Comparison of ENCODE assay signal across 8 cellular contexts in genomic region chr12:91355150-91356006, GRCh38.
DNase-seq lines count a peak whose midpoint lies in the region; ATAC-seq, FAIRE-seq and TF ChIP-seq lines count a peak whose summit lies in the region.

No MANE protein-coding gene starts in this region.

- H3K4me1 ChIP-seq in CD4-positive, CD25-positive, alpha-beta regulatory T cell (ENCODE audit: control insufficient read depth, insufficient read depth, low read length, poor library complexity, severe bottlenecking): no peaks in the 10 kb centered on the region
- H3K4me1 ChIP-seq in endothelial cell of umbilical vein (ENCODE audit: control insufficient read depth, extremely low read depth, insufficient read depth, low read length): peaks cover 4% of the 10 kb centered on the region

- BruUV-seq in endothelial cell of umbilical vein (replicated peaks; lab: Mats Ljungman, UMichigan): no TSS peak

- H3K4me3 Mint-ChIP-seq in CD4-positive, CD25-positive, alpha-beta regulatory T cell: no peak overlapping the region
- no peak overlapping the region for H3K4me3 Mint-ChIP-seq in mesothelial cell of epicardium
- no peak overlapping the region for H3K4me3 Mint-ChIP-seq in stimulated activated naive CD8-positive, alpha-beta T cell treated with anti-CD3 and anti-CD28 coated beads, Interleukin-15, amount 100 ng/mL, for 72 hours

- peaks cover 16% of the 10 kb centered on the region for H3K27me3 Mint-ChIP-seq in CD4-positive, CD25-positive, alpha-beta regulatory T cell
- no peaks in the 10 kb centered on the region for H3K27me3 Mint-ChIP-seq in mesothelial cell of epicardium (ENCODE audit: low read depth)
- H3K27me3 Mint-ChIP-seq in stimulated activated naive CD8-positive, alpha-beta T cell treated with anti-CD3 and anti-CD28 coated beads, Interleukin-15, amount 100 ng/mL, for 72 hours: peaks cover 8% of the 10 kb centered on the region

- no peak for TF ChIP-seq POLR2A in endothelial cell of umbilical vein (IDR thresholded peaks at IDR 0.05; ENCODE audit: low read depth, low read length)

- no peaks in the 10 kb centered on the region for H3K9me1 ChIP-seq in endothelial cell of umbilical vein (replicated peaks; ENCODE audit: control insufficient read depth, extremely low read depth, insufficient read depth, low read length)

- H3K27ac Mint-ChIP-seq in CD4-positive, CD25-positive, alpha-beta regulatory T cell: no peak overlapping the region
- peak overlapping the region; percentile 39 for H3K27ac Mint-ChIP-seq in mesothelial cell of epicardium
- H3K27ac Mint-ChIP-seq in stimulated activated naive CD8-positive, alpha-beta T cell treated with anti-CD3 and anti-CD28 coated beads, Interleukin-15, amount 100 ng/mL, for 72 hours: no peak overlapping the region

- no peaks in the 10 kb centered on the region for H3K4me1 Mint-ChIP-seq in CD4-positive, CD25-positive, alpha-beta regulatory T cell
- H3K4me1 Mint-ChIP-seq in mesothelial cell of epicardium: peaks cover 22% of the 10 kb centered on the region
- no peaks in the 10 kb centered on the region for H3K4me1 Mint-ChIP-seq in stimulated activated naive CD8-positive, alpha-beta T cell treated with anti-CD3 and anti-CD28 coated beads, Interleukin-15, amount 100 ng/mL, for 72 hours

- CTCF ChIA-PET in endothelial cell of umbilical vein (lab: Charles Lee): interaction anchor here (0.5 to 5.6 kb wide), 26 partner anchors 10 to 1452 kb away, joined by 3 to 94 read pairs (median 7); partner anchors contain the start of gene BTG1

- no peak overlapping the region for H3K4me2 ChIP-seq in endothelial cell of umbilical vein (ENCODE audit: insufficient read depth, low read length)

- H3K4me3 ChIP-seq in CD4-positive, CD25-positive, alpha-beta regulatory T cell (ENCODE audit: low read depth, low read length): no peak overlapping the region
- no peak overlapping the region for H3K4me3 ChIP-seq in endothelial cell of umbilical vein (replicated peaks in 1 of 3; ENCODE audit: insufficient read depth in 1 of 3, low read depth in 1 of 3, low read length in 3 of 3)

- H2AFZ ChIP-seq in endothelial cell of umbilical vein (ENCODE audit: low read depth, low read length): no peak overlapping the region

- no peaks in the 10 kb centered on the region for H3K9me3 Mint-ChIP-seq in CD4-positive, CD25-positive, alpha-beta regulatory T cell
- H3K9me3 Mint-ChIP-seq in mesothelial cell of epicardium: peaks cover 15% of the 10 kb centered on the region
- H3K9me3 Mint-ChIP-seq in stimulated activated naive CD8-positive, alpha-beta T cell treated with anti-CD3 and anti-CD28 coated beads, Interleukin-15, amount 100 ng/mL, for 72 hours: no peaks in the 10 kb centered on the region

- ATAC-seq in CD4-positive, CD25-positive, alpha-beta regulatory T cell (ENCODE audit: low read depth in 2 of 2): peak; percentile 66 to 71
- ATAC-seq in GM19025 (IDR thresholded peaks at IDR 0.05; ENCODE audit: low read depth, unreplicated experiment): peak; percentile 92
- peak; percentile 95 for ATAC-seq in HG03135 (IDR thresholded peaks at IDR 0.05; ENCODE audit: unreplicated experiment)
- peak; percentile 92 for ATAC-seq in stimulated activated naive CD8-positive, alpha-beta T cell treated with anti-CD3 and anti-CD28 coated beads, Interleukin-15, amount 100 ng/mL, for 72 hours

- POLR2A ChIA-PET in endothelial cell of umbilical vein (lab: Charles Lee): no interaction called here

- dilution Hi-C loops in endothelial cell of umbilical vein (cut with MboI; ENCODE audit: extremely low pct_ligation_motif_present, low sequenced_read_pairs): no loop called here

- H3K9ac ChIP-seq in endothelial cell of umbilical vein (replicated peaks; ENCODE audit: extremely low read depth, insufficient read depth, low read length): no peak overlapping the region

- intact Hi-C loops in endothelial cell of umbilical vein (cut with micrococcal nuclease): loop anchor here (1.0 to 2.0 kb wide), 3 partner anchors 177 to 377 kb away; no protein-coding TSS in a partner anchor

- peak in 2 of 3 donors; percentile 32 to 56 for DNase-seq in CD4-positive, CD25-positive, alpha-beta regulatory T cell
- peak; percentile 34 for DNase-seq in NCI-H345 treated with DMSO at 0.1 percent for 48 hours (lab: John Stamatoyannopoulos, UW; ENCODE audit: unreplicated experiment)
- peak; percentile 30 for DNase-seq in activated CD4-positive, alpha-beta T cell treated with anti-CD3 and anti-CD28 coated beads, Interleukin-2, amount 50 U/mL, for 1 hour
- DNase-seq in endothelial cell of umbilical vein (ENCODE audit: low read depth, low spot score): peak; percentile 75
- peak; percentile 26 to 75 for DNase-seq in mesothelial cell of epicardium (ENCODE audit: low spot score in 2 of 2, unreplicated experiment in 2 of 2)
- DNase-seq in stimulated activated naive CD8-positive, alpha-beta T cell treated with anti-CD3 and anti-CD28 coated beads, Interleukin-15, amount 100 ng/mL, for 72 hours: peak; percentile 30 to 45

- H3K9me3 ChIP-seq in CD4-positive, CD25-positive, alpha-beta regulatory T cell (ENCODE audit: control insufficient read depth in 2 of 2, low read length in 2 of 2): no peaks in the 10 kb centered on the region
- no peaks in the 10 kb centered on the region for H3K9me3 ChIP-seq in endothelial cell of umbilical vein (replicated peaks; ENCODE audit: control insufficient read depth, insufficient read depth, low read length)

- no peaks in the 10 kb centered on the region for H4K20me1 ChIP-seq in endothelial cell of umbilical vein (replicated peaks; ENCODE audit: control insufficient read depth, extremely low read depth, insufficient read depth, low read length)

- no peaks in the 10 kb centered on the region for H3K36me3 Mint-ChIP-seq in CD4-positive, CD25-positive, alpha-beta regulatory T cell
- no peaks in the 10 kb centered on the region for H3K36me3 Mint-ChIP-seq in mesothelial cell of epicardium

- peak; percentile 79 for FAIRE-seq in endothelial cell of umbilical vein (lab: Jason Lieb, UNC)

- peaks cover 5% of the 10 kb centered on the region for H3K27me3 ChIP-seq in CD4-positive, CD25-positive, alpha-beta regulatory T cell (ENCODE audit: control insufficient read depth, insufficient read depth, low read length)
- H3K27me3 ChIP-seq in endothelial cell of umbilical vein (ENCODE audit: control insufficient read depth in 2 of 2, insufficient read depth in 2 of 2, low read length in 2 of 2): no peaks in the 10 kb centered on the region

- no peaks in the 10 kb centered on the region for H3K36me3 ChIP-seq in CD4-positive, CD25-positive, alpha-beta regulatory T cell (ENCODE audit: control insufficient read depth, insufficient read depth, low read length)
- no peaks in the 10 kb centered on the region for H3K36me3 ChIP-seq in endothelial cell of umbilical vein (ENCODE audit: control insufficient read depth in 2 of 2, extremely low read depth in 1 of 2, insufficient read depth in 2 of 2, low read length in 2 of 2)

- no peaks in the 10 kb centered on the region for H3K79me2 ChIP-seq in endothelial cell of umbilical vein (ENCODE audit: control insufficient read depth, insufficient read depth, low read length)

- H3K27ac ChIP-seq in CD4-positive, CD25-positive, alpha-beta regulatory T cell (ENCODE audit: insufficient read depth, low read length, poor library complexity, severe bottlenecking): no peak overlapping the region
- H3K27ac ChIP-seq in endothelial cell of umbilical vein (ENCODE audit: insufficient read depth, low read depth, low read length): no peak overlapping the region

- TF ChIP-seq CTCF in endothelial cell of umbilical vein (IDR thresholded peaks at IDR 0.05; ENCODE audit: extremely low read depth in 1 of 2, insufficient read depth in 1 of 2, low read depth in 1 of 2, low read length in 2 of 2): peak; percentile 83 to 87
- TF ChIP-seq CTCF in mesothelial cell of epicardium (IDR thresholded peaks at IDR 0.05; ENCODE audit: unreplicated experiment): peak; percentile 67

TF ChIP-seq in endothelial cell of umbilical vein, 7 proteins besides CTCF, POLR2A, EP300 and RAD21:
- TF ChIP-seq EZH2 (IDR thresholded peaks at IDR 0.05; ENCODE audit: borderline replicate concordance, low read depth, low read length, severe bottlenecking): no peak
- no peak for TF ChIP-seq MYC (IDR thresholded peaks at IDR 0.05; ENCODE audit: low read depth, low read length)
- TF ChIP-seq GATA2 (IDR thresholded peaks at IDR 0.05; ENCODE audit: insufficient read depth, insufficient read length, low read depth, low read length): no peak
- no peak for TF ChIP-seq FOS (IDR thresholded peaks at IDR 0.05; ENCODE audit: borderline replicate concordance, insufficient read depth, low read length)
- no peak for TF ChIP-seq MAX (IDR thresholded peaks at IDR 0.05; ENCODE audit: insufficient read depth, insufficient read length)
- no peak for TF ChIP-seq POLR2AphosphoS5 (IDR thresholded peaks at IDR 0.05; ENCODE audit: insufficient read depth, low read depth, low read length)
- TF ChIP-seq JUN (IDR thresholded peaks at IDR 0.05; ENCODE audit: borderline replicate concordance, insufficient read depth, insufficient read length, low read depth): no peak
TF ChIP-seq in endothelial cell of umbilical vein: peak in this region for 0.
